In the genomic region with DNA sequence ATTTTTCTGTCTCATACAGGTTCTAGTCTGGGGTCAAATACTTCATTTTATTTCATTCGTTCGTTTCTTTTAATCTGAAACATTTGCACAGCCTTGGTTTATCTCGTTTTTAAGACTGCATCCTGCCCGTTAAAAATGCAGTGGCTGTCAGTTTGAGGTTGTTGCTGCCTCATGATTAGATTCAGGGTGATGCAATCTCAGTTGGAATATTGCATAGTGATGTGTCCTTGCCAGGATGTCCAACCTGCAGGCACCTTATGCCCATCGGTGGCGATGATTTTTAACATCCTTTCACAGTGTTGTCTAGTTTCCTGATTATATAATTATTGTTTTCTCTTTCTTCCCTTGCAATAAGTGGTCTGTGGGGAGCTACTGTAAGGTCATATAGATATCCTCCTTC, we compare ENCODE assay signal across 23 cellular contexts. TPM values are rescaled to one million over a fixed set of nuclear protein-coding genes. Genes with fewer than 3 reads are reported as not detected.
"Had no signal": no experiment of that assay in that cellular context is flagged by ENCODE, and none has a peak within 500 bp of the region (broad histone marks: within the 10 kb centered on the region; RNA-seq: fewer than 3 reads in every experiment).

No MANE protein-coding gene starts in this region.

- H3K36me3 ChIP-seq: WERI-Rb-1 had no signal

- DNase-seq: activated CD4-positive, alpha-beta T cell treated with anti-CD3 and anti-CD28 coated beads for 4 hours; activated CD8-positive, alpha-beta memory T cell treated with anti-CD3 and anti-CD28 coated beads, Interleukin-2, amount 50 U/mL, for 4 hours; activated CD8-positive, alpha-beta T cell treated with anti-CD3 and anti-CD28 coated beads for 36 hours; activated gamma-delta T cell treated with Interleukin-2 at 50 U/mL for 16 hours; activated naive CD4-positive, alpha-beta T cell treated with anti-CD3 and anti-CD28 coated beads, Interleukin-2, amount 10 ng/mL, durations not matched to agents 7 days and 5 days; activated naive CD8-positive, alpha-beta T cell treated with anti-CD3 and anti-CD28 coated beads for 36 hours; activated T-cell treated with anti-CD3 and anti-CD28 coated beads, Interleukin-2, amount 50 U/mL, for 72 hours; MM.1S; NCI-H1105 treated with DMSO at 0.1 percent for 48 hours; NCI-H1436 treated with DMSO at 0.1 percent for 48 hours; NCI-H187; NCI-H2081; NCI-H748 treated with DMSO at 0.1 percent for 48 hours; RPMI8226; T-cell; T-helper 2 cell; T1000; WERI-Rb-1 had no signal

- ATAC-seq: activated CD8-positive, alpha-beta T cell treated with anti-CD3 and anti-CD28 coated beads for 36 hours; activated T-cell treated with anti-CD3 and anti-CD28 coated beads, Interleukin-2, amount 50 U/mL, for 72 hours; Panc1; Right ventricle myocardium inferior; T-cell had no signal

- H3K4me3 ChIP-seq: SK-N-MC had no signal

- H3K27ac ChIP-seq: SK-N-MC, WERI-Rb-1 had no signal

RNA-seq across cellular contexts. Expression of a gene that starts 45.1 kb away (rescaled TPM):
- total RNA-seq: activated CD8-positive, alpha-beta T cell treated with anti-CD3 and anti-CD28 coated beads for 36 hours; activated naive CD8-positive, alpha-beta T cell treated with anti-CD3 and anti-CD28 coated beads for 36 hours; activated T-cell treated with anti-CD3 and anti-CD28 coated beads, Interleukin-2, amount 50 U/mL, for 72 hours; activated T-helper 2 cell treated with anti-CD3 and anti-CD28 coated beads, Interferon-gamma antibody, Interleukin-2, Interleukin-4, amounts not matched to agents 10 μg/mL and 5 μg/mL and 100 μg/mL, durations not matched to agents 14 hours and 24 hours and 36 hours; OCI-LY7; T-cell had no signal
